In genomic region chr19:2246801-2247361, GRCh38 we compare ENCODE assay signal across 16 cellular contexts. TPM values are rescaled to one million over a fixed set of nuclear protein-coding genes. Genes with fewer than 3 reads are reported as not detected.
DNase-seq lines count a peak whose midpoint lies in the region; ATAC-seq and TF ChIP-seq lines count a peak whose summit lies in the region.
"Had no signal": no experiment of that assay in that cellular context is flagged by ENCODE, and none has a peak within 500 bp of the region (broad histone marks: within the 10 kb centered on the region; RNA-seq: fewer than 3 reads in every experiment).

No MANE protein-coding gene starts in this region.

- H3K9ac ChIP-seq in GM23248, result no peak overlapping the region

- H3K27ac Mint-ChIP-seq in activated CD8-positive, alpha-beta memory T cell treated with anti-CD3 and anti-CD28 coated beads, Interleukin-2, amount 10 ng/mL, durations not matched to agents 7 days and 5 days, result no peak overlapping the region
- H3K27ac Mint-ChIP-seq: activated CD4-positive, alpha-beta memory T cell treated with anti-CD3 and anti-CD28 coated beads, Interleukin-2, amount 10 ng/mL, durations not matched to agents 7 days and 5 days; stimulated activated naive CD8-positive, alpha-beta T cell treated with anti-CD3 and anti-CD28 coated beads, Interleukin-15, amount 100 ng/mL, for 72 hours had no signal

- no peak overlapping the region for H3K27ac ChIP-seq in GM23248

- no peak overlapping the region for H3K4me2 ChIP-seq in GM23248 (ENCODE audit: unreplicated experiment)

- TF ChIP-seq CTCF in foreskin fibroblast (IDR thresholded peaks at IDR 0.05; ENCODE audit: low read depth, low read length), result no peak

- no peak overlapping the region for H2AFZ ChIP-seq in GM23248

- DNase-seq in GM23248 (peak; percentile 53), SK-MEL-5 (ENCODE audit: low read depth, low spot score) (peak; percentile 28), foreskin fibroblast (peak; percentile 40 to 82), putamen (ENCODE audit: low spot score) (peak; percentile 58), NCI-H1436 (lab: John Stamatoyannopoulos, UW) (no peak), ecto neural progenitor cell (ENCODE audit: low spot score) (no peak)
- DNase-seq in activated CD4-positive, alpha-beta T cell treated with anti-CD3 and anti-CD28 coated beads, Interleukin-2, amount 50 U/mL, for 48 hours, result no peak
- DNase-seq in activated CD8-positive, alpha-beta memory T cell treated with anti-CD3 and anti-CD28 coated beads, Interleukin-2, amount 10 ng/mL, durations not matched to agents 7 days and 5 days, result no peak
- DNase-seq: activated CD4-positive, alpha-beta memory T cell treated with anti-CD3 and anti-CD28 coated beads, Interleukin-2, amount 10 ng/mL, durations not matched to agents 7 days and 5 days; activated naive CD4-positive, alpha-beta T cell treated with anti-CD3 and anti-CD28 coated beads, Interleukin-2, amount 50 U/mL, for 16 hours; COR-L47; cortex of kidney; stimulated activated CD4-positive, alpha-beta T cell treated with anti-CD3 and anti-CD28 coated beads, Interleukin-4, amount 100 ng/mL, for 4 hours; stimulated activated naive CD8-positive, alpha-beta T cell treated with anti-CD3 and anti-CD28 coated beads, Interleukin-15, amount 100 ng/mL, for 72 hours; T-helper 1 cell had no signal

- peaks cover 45% of the 10 kb centered on the region for H3K79me2 ChIP-seq in GM23248 (ENCODE audit: insufficient read depth)

- peaks cover 4% of the 10 kb centered on the region for H3K27me3 Mint-ChIP-seq in activated CD8-positive, alpha-beta memory T cell treated with anti-CD3 and anti-CD28 coated beads, Interleukin-2, amount 10 ng/mL, durations not matched to agents 7 days and 5 days

- H3K4me3 Mint-ChIP-seq in activated CD8-positive, alpha-beta memory T cell treated with anti-CD3 and anti-CD28 coated beads, Interleukin-2, amount 10 ng/mL, durations not matched to agents 7 days and 5 days, result no peak overlapping the region
- H3K4me3 Mint-ChIP-seq: activated CD4-positive, alpha-beta memory T cell treated with anti-CD3 and anti-CD28 coated beads, Interleukin-2, amount 10 ng/mL, durations not matched to agents 7 days and 5 days; stimulated activated naive CD8-positive, alpha-beta T cell treated with anti-CD3 and anti-CD28 coated beads, Interleukin-15, amount 100 ng/mL, for 72 hours had no signal

- no peaks in the 10 kb centered on the region; the same call in 1 of the 2 replicates for H3F3A ChIP-seq in GM23248 (ENCODE audit: insufficient read depth)

- in situ Hi-C loops in GM23248 (cut with MboI), result no loop called here
- in situ Hi-C loops in SK-MEL-5 (cut with HindIII; ENCODE audit: low pct_unique_long_range_greater_than_20kb, low sequenced_read_pairs), result no loop called here

- H3K9me3 Mint-ChIP-seq in activated CD8-positive, alpha-beta memory T cell treated with anti-CD3 and anti-CD28 coated beads, Interleukin-2, amount 10 ng/mL, durations not matched to agents 7 days and 5 days (ENCODE audit: low read depth), result no peaks in the 10 kb centered on the region
- H3K9me3 Mint-ChIP-seq: activated CD4-positive, alpha-beta memory T cell treated with anti-CD3 and anti-CD28 coated beads, Interleukin-2, amount 10 ng/mL, durations not matched to agents 7 days and 5 days; stimulated activated naive CD8-positive, alpha-beta T cell treated with anti-CD3 and anti-CD28 coated beads, Interleukin-15, amount 100 ng/mL, for 72 hours had no signal

- 0 out of 2 replicates have a peak, but pooled peaks cover 2% of the 10 kb centered on the region for H4K20me1 ChIP-seq in GM23248 (ENCODE audit: insufficient read depth)

- no peaks in the 10 kb centered on the region for H3K9me3 ChIP-seq in GM23248 (ENCODE audit: low read depth)

- 83 to 85% methylated on average over 24 to 26 of the region's 26 CpGs for WGBS in GM23248 (ENCODE audit: low coverage in 1 of 2, low lambda C conversion rate in 2 of 2, missing lambda C conversion rate in 2 of 2), 2 experiments

- no peak for ATAC-seq in activated CD8-positive, alpha-beta memory T cell treated with anti-CD3 and anti-CD28 coated beads, Interleukin-2, amount 10 ng/mL, durations not matched to agents 7 days and 5 days

- no peak overlapping the region for H3K4me3 ChIP-seq in GM23248
- no peak overlapping the region for H3K4me3 ChIP-seq in foreskin fibroblast (ENCODE audit: low read depth in 1 of 2, low read length in 2 of 2)

- H3K36me3 Mint-ChIP-seq in activated CD8-positive, alpha-beta memory T cell treated with anti-CD3 and anti-CD28 coated beads, Interleukin-2, amount 10 ng/mL, durations not matched to agents 7 days and 5 days, result peaks cover 16% of the 10 kb centered on the region

- peaks cover 13% of the 10 kb centered on the region for H3K27me3 ChIP-seq in GM23248 (replicated peaks; ENCODE audit: insufficient read depth)

- H3K36me3 ChIP-seq in GM23248 (ENCODE audit: low read depth), result peaks cover 20% of the 10 kb centered on the region; the same call in 1 of the 2 replicates

- H3K4me1 ChIP-seq in GM23248 (ENCODE audit: insufficient read depth), result no peaks in the 10 kb centered on the region

- CTCF ChIA-PET in activated CD8-positive, alpha-beta memory T cell treated with anti-CD3 and anti-CD28 coated beads, Interleukin-2, amount 10 ng/mL, durations not matched to agents 7 days and 5 days (lab: Charles Lee), result no interaction called here

- H3K4me1 Mint-ChIP-seq in activated CD8-positive, alpha-beta memory T cell treated with anti-CD3 and anti-CD28 coated beads, Interleukin-2, amount 10 ng/mL, durations not matched to agents 7 days and 5 days, result peaks cover 8% of the 10 kb centered on the region

- no peaks in the 10 kb centered on the region for H3K9me2 ChIP-seq in GM23248 (ENCODE audit: insufficient read depth)

RNA-seq across cellular contexts. Expression of gene AMH, which starts 2.2 kb away (rescaled TPM):
- not detected in 2 replicates for total RNA-seq in GM23248 (2014; rRNA removed; shearing (Covaris generic))
- polyA plus RNA-seq in GM23248 (2016; fragmentation: Nextera tagmentation; extraction: Ambion mirVana), result not detected in 2 replicates
- total RNA-seq in SK-MEL-5 (2014; rRNA removed; shearing (Covaris generic)), result 1.5 and 1.6 TPM in 2 replicates
- polyA plus RNA-seq in SK-MEL-5 (2015; cell fraction: cytosol; rRNA removed), result 1.6 and 1.7 TPM in 2 replicates
- polyA plus RNA-seq in SK-MEL-5 (2015; cell fraction: nucleus; rRNA removed), result 26.0 and 38.4 TPM in 2 replicates
- 1 to 10 TPM; 5.1 to 6.0 TPM for total RNA-seq in activated CD8-positive, alpha-beta memory T cell treated with anti-CD3 and anti-CD28 coated beads, Interleukin-2, amount 10 ng/mL, durations not matched to agents 7 days and 5 days

RNA-seq across cellular contexts. Expression of gene JSRP1, which starts 9.3 kb away (rescaled TPM):
- not detected in 2 replicates for total RNA-seq in GM23248 (2014; rRNA removed; shearing (Covaris generic))
- 0.41 TPM in 1 of 2 replicates, not detected in the other for polyA plus RNA-seq in GM23248 (2016; fragmentation: Nextera tagmentation; extraction: Ambion mirVana)
- total RNA-seq in SK-MEL-5 (2014; rRNA removed; shearing (Covaris generic)), result 0.19 and 0.29 TPM in 2 replicates
- polyA plus RNA-seq in SK-MEL-5 (2015; cell fraction: cytosol; rRNA removed), result 0.38 and 0.44 TPM in 2 replicates
- polyA plus RNA-seq in SK-MEL-5 (2015; cell fraction: nucleus; rRNA removed), result not detected in 2 replicates
- total RNA-seq in activated CD8-positive, alpha-beta memory T cell treated with anti-CD3 and anti-CD28 coated beads, Interleukin-2, amount 10 ng/mL, durations not matched to agents 7 days and 5 days, result 1 to 10 TPM in 1 of 2 experiments, not detected in 1; 1.0 TPM
- total RNA-seq: mesenteric fat pad had no signal

RNA-seq across cellular contexts. Expression of gene SF3A2, which starts 10.3 kb away (rescaled TPM):
- total RNA-seq in GM23248 (2014; rRNA removed; shearing (Covaris generic)), result 20.9 and 26.7 TPM in 2 replicates
- polyA plus RNA-seq in GM23248 (2016; fragmentation: Nextera tagmentation; extraction: Ambion mirVana), result 13.7 and 16.8 TPM in 2 replicates
- total RNA-seq in SK-MEL-5 (2014; rRNA removed; shearing (Covaris generic)), result 14.6 and 15.6 TPM in 2 replicates
- polyA plus RNA-seq in SK-MEL-5 (2015; cell fraction: cytosol; rRNA removed), result 30.9 and 40.3 TPM in 2 replicates
- polyA plus RNA-seq in SK-MEL-5 (2015; cell fraction: nucleus; rRNA removed), result 56.0 and 86.5 TPM in 2 replicates
- total RNA-seq in activated CD8-positive, alpha-beta memory T cell treated with anti-CD3 and anti-CD28 coated beads, Interleukin-2, amount 10 ng/mL, durations not matched to agents 7 days and 5 days, result 100 to 1,000 TPM; 167 to 178 TPM

RNA-seq across cellular contexts. Expression of gene PLEKHJ1, which starts 10.8 kb away (rescaled TPM):
- 68.3 and 85.1 TPM in 2 replicates for total RNA-seq in GM23248 (2014; rRNA removed; shearing (Covaris generic))
- 62.3 and 69.5 TPM in 2 replicates for polyA plus RNA-seq in GM23248 (2016; fragmentation: Nextera tagmentation; extraction: Ambion mirVana)
- 44.5 and 45.8 TPM in 2 replicates for total RNA-seq in SK-MEL-5 (2014; rRNA removed; shearing (Covaris generic))
- polyA plus RNA-seq in SK-MEL-5 (2015; cell fraction: cytosol; rRNA removed), result 74.3 and 75.1 TPM in 2 replicates
- 105 and 115 TPM in 2 replicates for polyA plus RNA-seq in SK-MEL-5 (2015; cell fraction: nucleus; rRNA removed)
- 10 to 100 TPM; 78.3 to 80.8 TPM for total RNA-seq in activated CD8-positive, alpha-beta memory T cell treated with anti-CD3 and anti-CD28 coated beads, Interleukin-2, amount 10 ng/mL, durations not matched to agents 7 days and 5 days

RNA-seq across cellular contexts. Expression of gene PEAK3, which starts 35.1 kb away (rescaled TPM):
- total RNA-seq in GM23248 (2014; rRNA removed; shearing (Covaris generic)), result not detected in 2 replicates
- polyA plus RNA-seq in GM23248 (2016; fragmentation: Nextera tagmentation; extraction: Ambion mirVana), result 0.19 TPM in 1 of 2 replicates, not detected in the other
- not detected in 2 replicates for total RNA-seq in SK-MEL-5 (2014; rRNA removed; shearing (Covaris generic))
- polyA plus RNA-seq in SK-MEL-5 (2015; cell fraction: cytosol; rRNA removed), result not detected in 2 replicates
- polyA plus RNA-seq in SK-MEL-5 (2015; cell fraction: nucleus; rRNA removed), result not detected in 2 replicates
- under 1 TPM in 1 of 2 experiments, not detected in 1; 0.54 TPM for total RNA-seq in activated CD8-positive, alpha-beta memory T cell treated with anti-CD3 and anti-CD28 coated beads, Interleukin-2, amount 10 ng/mL, durations not matched to agents 7 days and 5 days

Comparison
In these comparisons a context has a peak if more than half of its experiments do, and no peak if none do; other contexts are left out.
1. DNase-seq: peak in GM23248 (single experiment), SK-MEL-5 (single experiment), foreskin fibroblast (2 of 2) and putamen (single experiment); none in activated CD4-positive, alpha-beta T cell treated with anti-CD3 and anti-CD28 coated beads, Interleukin-2, amount 50 U/mL, for 48 hours (0 of 2), activated CD8-positive, alpha-beta memory T cell treated with anti-CD3 and anti-CD28 coated beads, Interleukin-2, amount 10 ng/mL, durations not matched to agents 7 days and 5 days (single experiment), NCI-H1436 (single experiment) and ecto neural progenitor cell (single experiment).